15 cellular contexts compared by ENCODE assay signal in the genomic region with DNA sequence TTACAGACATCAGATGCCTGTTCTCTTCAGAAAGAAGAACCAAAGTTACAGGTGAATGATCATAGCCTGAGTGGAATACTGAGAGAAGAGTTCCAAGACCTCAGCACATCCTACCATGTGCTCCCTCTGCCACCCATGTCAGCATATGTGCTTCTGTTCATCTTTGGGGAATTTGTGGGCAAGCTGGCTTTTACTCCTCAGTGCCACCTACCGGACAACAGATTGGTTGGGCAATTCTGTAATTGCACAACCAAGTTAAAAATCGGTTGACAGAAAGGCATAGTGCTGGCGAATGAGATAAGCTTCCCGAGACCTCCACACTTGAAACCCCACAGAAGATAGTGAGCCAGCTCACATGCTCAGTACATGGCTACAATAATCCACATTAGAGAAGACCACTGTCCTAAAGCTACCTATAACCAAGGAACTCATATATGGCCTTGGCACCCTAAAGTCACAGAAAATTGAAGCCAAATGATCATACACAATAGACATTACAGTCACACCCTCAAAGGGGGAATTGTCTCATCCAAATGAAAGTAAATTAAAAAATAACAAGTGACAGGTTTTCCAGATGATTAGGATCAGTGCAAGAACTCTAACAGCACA.
A peak's percentile ranks its signal among the peaks of the same experiment; 100 is the strongest.
DNase-seq lines count a peak whose midpoint lies in the region; ATAC-seq and TF ChIP-seq lines count a peak whose summit lies in the region.
"Had no signal": no experiment of that assay in that cellular context is flagged by ENCODE, and none has a peak within 500 bp of the region (broad histone marks: within the 10 kb centered on the region; RNA-seq: fewer than 3 reads in every experiment).

No MANE protein-coding gene starts in this region.

- DNase-seq in amniotic epithelial cell (ENCODE audit: low read depth) (peak; percentile 2), right lobe of liver (no peak), gastrocnemius medialis (no peak), NCI-H1092 treated with DMSO at 0.1 percent for 48 hours (lab: John Stamatoyannopoulos, UW) (no peak)
- DNase-seq: Caco-2, NCI-H345, stomach, T1000 had no signal

- H3K9me3 ChIP-seq in right lobe of liver (no peaks in the 10 kb centered on the region), gastrocnemius medialis (no peaks in the 10 kb centered on the region)
- H3K9me3 ChIP-seq: Caco-2 had no signal

- H3K36me3 ChIP-seq in right lobe of liver, result no peaks in the 10 kb centered on the region
- no peaks in the 10 kb centered on the region for H3K36me3 ChIP-seq in gastrocnemius medialis
- H3K36me3 ChIP-seq: stomach had no signal

- H3K4me3 ChIP-seq in right lobe of liver (no peak overlapping the region), gastrocnemius medialis (no peak overlapping the region)
- H3K4me3 ChIP-seq: coronary artery, hepatocyte, stomach had no signal

- TF ChIP-seq CTCF in GM12872 (IDR thresholded peaks at IDR 0.05; ENCODE audit: insufficient read depth, low read depth, low read length) (peak; percentile 55), LNCAP (IDR thresholded peaks at IDR 0.05) (peak; percentile 52; the same call in 1 of the 2 replicates), right lobe of liver (IDR thresholded peaks at IDR 0.05) (peak in 3 of 4 donors; percentile 24 to 43 (median 31)), gastrocnemius medialis (IDR thresholded peaks at IDR 0.05 in 4 of 5, conservative IDR thresholded peaks at IDR 0.05 in 1 of 5) (no peak)

- no peak overlapping the region for H3K27ac ChIP-seq in right lobe of liver
- no peak overlapping the region for H3K27ac ChIP-seq in gastrocnemius medialis
- H3K27ac ChIP-seq: coronary artery, hepatocyte, stomach had no signal

- 51% methylated on average over 3 of the region's 4 CpGs for WGBS in right lobe of liver (ENCODE audit: insufficient coverage, low coverage, low lambda C conversion rate, missing lambda C conversion rate)

- H3K4me1 ChIP-seq in right lobe of liver, result no peaks in the 10 kb centered on the region
- H3K4me1 ChIP-seq in gastrocnemius medialis, result no peaks in the 10 kb centered on the region
- H3K4me1 ChIP-seq: Caco-2, stomach had no signal

- intact Hi-C loops in right lobe of liver (cut with DNase I) (no loop called here), gastrocnemius medialis (cut with DNase I; ENCODE audit: low total_unique reads) (no loop called here)

- in situ Hi-C loops in gastrocnemius medialis (cut with MboI; ENCODE audit: low sequenced_read_pairs in 4 of 4), result no loop called here

- TF ChIP-seq POLR2A in right lobe of liver (IDR thresholded peaks at IDR 0.05), result no peak
- TF ChIP-seq POLR2A in gastrocnemius medialis (IDR thresholded peaks at IDR 0.05), result no peak

- peak in 3 of 4 donors; percentile 35 to 50 (median 39) for ATAC-seq in right lobe of liver
- ATAC-seq in HG03378 (IDR thresholded peaks at IDR 0.05; ENCODE audit: unreplicated experiment), result no peak
- ATAC-seq in gastrocnemius medialis, result no peak
- ATAC-seq in GM19328 (IDR thresholded peaks at IDR 0.05; ENCODE audit: unreplicated experiment), result no peak
- ATAC-seq: activated T-helper 17 cell treated with anti-CD3 and anti-CD28 coated beads, Interleukin-2, amount 50 U/mL, for 72 hours had no signal

- no peaks in the 10 kb centered on the region for H3K27me3 ChIP-seq in right lobe of liver
- H3K27me3 ChIP-seq in gastrocnemius medialis, result no peaks in the 10 kb centered on the region
- H3K27me3 ChIP-seq: hepatocyte, stomach had no signal

Comparison
In these comparisons a context has a peak if more than half of its experiments do, and no peak if none do; other contexts are left out.
1. CTCF ChIP-seq: peak in GM12872 (single experiment), LNCAP (single experiment) and right lobe of liver (3 of 4); none in gastrocnemius medialis (0 of 5).
2. ATAC-seq: peak in right lobe of liver (3 of 4); none in HG03378 (single experiment), gastrocnemius medialis (0 of 2) and GM19328 (single experiment).